1 cellular context compared by ENCODE assay signal in the genomic region with DNA sequence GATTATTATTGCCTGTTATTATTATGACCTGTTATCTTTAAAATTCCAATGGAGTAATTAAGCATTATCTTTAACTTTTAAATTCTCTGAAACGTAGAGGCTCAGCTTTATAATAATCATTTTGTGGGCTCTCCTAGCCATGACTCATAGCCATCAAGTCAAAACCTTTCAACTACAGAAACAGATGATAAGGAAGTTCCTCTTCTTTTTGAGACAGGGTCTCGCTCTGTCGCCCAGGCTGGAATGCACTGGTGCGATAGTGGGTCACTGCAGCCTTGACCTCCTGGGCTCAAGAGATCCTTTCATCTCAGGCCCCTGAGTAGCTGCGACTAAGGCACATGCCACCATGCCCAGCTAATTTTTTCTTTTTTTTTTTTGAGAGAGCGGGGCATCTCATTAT.
TF ChIP-seq lines count a peak whose summit lies in the region.

No MANE protein-coding gene starts in this region.

TF ChIP-seq in K562, 482 proteins besides CTCF, POLR2A, EP300 and RAD21 (continued from another document and continues in another):
- TF ChIP-seq, protein P1, sequence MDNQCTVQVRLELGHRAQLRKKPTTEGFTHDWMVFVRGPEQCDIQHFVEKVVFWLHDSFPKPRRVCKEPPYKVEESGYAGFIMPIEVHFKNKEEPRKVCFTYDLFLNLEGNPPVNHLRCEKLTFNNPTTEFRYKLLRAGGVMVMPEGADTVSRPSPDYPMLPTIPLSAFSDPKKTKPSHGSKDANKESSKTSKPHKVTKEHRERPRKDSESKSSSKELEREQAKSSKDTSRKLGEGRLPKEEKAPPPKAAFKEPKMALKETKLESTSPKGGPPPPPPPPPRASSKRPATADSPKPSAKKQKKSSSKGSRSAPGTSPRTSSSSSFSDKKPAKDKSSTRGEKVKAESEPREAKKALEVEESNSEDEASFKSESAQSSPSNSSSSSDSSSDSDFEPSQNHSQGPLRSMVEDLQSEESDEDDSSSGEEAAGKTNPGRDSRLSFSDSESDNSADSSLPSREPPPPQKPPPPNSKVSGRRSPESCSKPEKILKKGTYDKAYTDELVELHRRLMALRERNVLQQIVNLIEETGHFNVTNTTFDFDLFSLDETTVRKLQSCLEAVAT (IDR thresholded peaks at IDR 0.05), result no peak
- TF ChIP-seq NCOR1 (IDR thresholded peaks at IDR 0.05) (no peak), GATAD2B (IDR thresholded peaks at IDR 0.05; ENCODE audit: borderline replicate concordance) (no peak), KLF1 (tag; IDR thresholded peaks at IDR 0.05) (no peak), HSF4 (CRISPR knock-in tag; IDR thresholded peaks at IDR 0.05; ENCODE audit: borderline replicate concordance) (no peak), FUS (optimal IDR thresholded peaks at IDR 0.05; ENCODE audit: low read depth, low read length) (no peak), SMAD2 (IDR thresholded peaks at IDR 0.05; ENCODE audit: low read depth, low read length) (no peak), SNRNP70 (optimal IDR thresholded peaks at IDR 0.05; ENCODE audit: low read depth, low read length) (no peak), SAP30 (IDR thresholded peaks at IDR 0.05; ENCODE audit: borderline replicate concordance, insufficient read depth, low read depth, low read length, poor library complexity, severe bottlenecking) (no peak), LEF1 (IDR thresholded peaks at IDR 0.05) (no peak), NFYB (IDR thresholded peaks at IDR 0.05; ENCODE audit: extremely low read depth, insufficient read length) (no peak), RBBP5 (IDR thresholded peaks at IDR 0.05; ENCODE audit: borderline replicate concordance, insufficient read depth, low read length, poor library complexity, severe bottlenecking) (no peak), DNMT1 (IDR thresholded peaks at IDR 0.05) (no peak), HDAC8 (tag; IDR thresholded peaks at IDR 0.05) (no peak), CBFA2T2 (conservative IDR thresholded peaks at IDR 0.05) (0 out of 2 replicates have a peak, but pooled peaks have one; percentile 15), CBX1 (IDR thresholded peaks at IDR 0.05; ENCODE audit: low read depth) (no peak), MBD2 (IDR thresholded peaks at IDR 0.05; ENCODE audit: borderline replicate concordance, low read depth) (no peak), RBM25 (IDR thresholded peaks at IDR 0.05; ENCODE audit: low read depth, low read length, severe bottlenecking) (no peak), ZSCAN29 (IDR thresholded peaks at IDR 0.05) (no peak)
- TF ChIP-seq, protein P2, sequence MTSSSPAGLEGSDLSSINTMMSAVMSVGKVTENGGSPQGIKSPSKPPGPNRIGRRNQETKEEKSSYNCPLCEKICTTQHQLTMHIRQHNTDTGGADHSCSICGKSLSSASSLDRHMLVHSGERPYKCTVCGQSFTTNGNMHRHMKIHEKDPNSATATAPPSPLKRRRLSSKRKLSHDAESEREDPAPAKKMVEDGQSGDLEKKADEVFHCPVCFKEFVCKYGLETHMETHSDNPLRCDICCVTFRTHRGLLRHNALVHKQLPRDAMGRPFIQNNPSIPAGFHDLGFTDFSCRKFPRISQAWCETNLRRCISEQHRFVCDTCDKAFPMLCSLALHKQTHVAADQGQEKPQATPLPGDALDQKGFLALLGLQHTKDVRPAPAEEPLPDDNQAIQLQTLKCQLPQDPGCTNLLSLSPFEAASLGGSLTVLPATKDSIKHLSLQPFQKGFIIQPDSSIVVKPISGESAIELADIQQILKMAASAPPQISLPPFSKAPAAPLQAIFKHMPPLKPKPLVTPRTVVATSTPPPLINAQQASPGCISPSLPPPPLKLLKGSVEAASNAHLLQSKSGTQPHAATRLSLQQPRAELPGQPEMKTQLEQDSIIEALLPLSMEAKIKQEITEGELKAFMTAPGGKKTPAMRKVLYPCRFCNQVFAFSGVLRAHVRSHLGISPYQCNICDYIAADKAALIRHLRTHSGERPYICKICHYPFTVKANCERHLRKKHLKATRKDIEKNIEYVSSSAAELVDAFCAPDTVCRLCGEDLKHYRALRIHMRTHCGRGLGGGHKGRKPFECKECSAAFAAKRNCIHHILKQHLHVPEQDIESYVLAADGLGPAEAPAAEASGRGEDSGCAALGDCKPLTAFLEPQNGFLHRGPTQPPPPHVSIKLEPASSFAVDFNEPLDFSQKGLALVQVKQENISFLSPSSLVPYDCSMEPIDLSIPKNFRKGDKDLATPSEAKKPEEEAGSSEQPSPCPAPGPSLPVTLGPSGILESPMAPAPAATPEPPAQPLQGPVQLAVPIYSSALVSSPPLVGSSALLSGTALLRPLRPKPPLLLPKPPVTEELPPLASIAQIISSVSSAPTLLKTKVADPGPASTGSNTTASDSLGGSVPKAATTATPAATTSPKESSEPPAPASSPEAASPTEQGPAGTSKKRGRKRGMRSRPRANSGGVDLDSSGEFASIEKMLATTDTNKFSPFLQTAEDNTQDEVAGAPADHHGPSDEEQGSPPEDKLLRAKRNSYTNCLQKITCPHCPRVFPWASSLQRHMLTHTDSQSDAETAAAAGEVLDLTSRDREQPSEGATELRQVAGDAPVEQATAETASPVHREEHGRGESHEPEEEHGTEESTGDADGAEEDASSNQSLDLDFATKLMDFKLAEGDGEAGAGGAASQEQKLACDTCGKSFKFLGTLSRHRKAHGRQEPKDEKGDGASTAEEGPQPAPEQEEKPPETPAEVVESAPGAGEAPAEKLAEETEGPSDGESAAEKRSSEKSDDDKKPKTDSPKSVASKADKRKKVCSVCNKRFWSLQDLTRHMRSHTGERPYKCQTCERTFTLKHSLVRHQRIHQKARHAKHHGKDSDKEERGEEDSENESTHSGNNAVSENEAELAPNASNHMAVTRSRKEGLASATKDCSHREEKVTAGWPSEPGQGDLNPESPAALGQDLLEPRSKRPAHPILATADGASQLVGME (CRISPR knock-in tag; IDR thresholded peaks at IDR 0.05), result no peak
- TF ChIP-seq, protein P3, sequence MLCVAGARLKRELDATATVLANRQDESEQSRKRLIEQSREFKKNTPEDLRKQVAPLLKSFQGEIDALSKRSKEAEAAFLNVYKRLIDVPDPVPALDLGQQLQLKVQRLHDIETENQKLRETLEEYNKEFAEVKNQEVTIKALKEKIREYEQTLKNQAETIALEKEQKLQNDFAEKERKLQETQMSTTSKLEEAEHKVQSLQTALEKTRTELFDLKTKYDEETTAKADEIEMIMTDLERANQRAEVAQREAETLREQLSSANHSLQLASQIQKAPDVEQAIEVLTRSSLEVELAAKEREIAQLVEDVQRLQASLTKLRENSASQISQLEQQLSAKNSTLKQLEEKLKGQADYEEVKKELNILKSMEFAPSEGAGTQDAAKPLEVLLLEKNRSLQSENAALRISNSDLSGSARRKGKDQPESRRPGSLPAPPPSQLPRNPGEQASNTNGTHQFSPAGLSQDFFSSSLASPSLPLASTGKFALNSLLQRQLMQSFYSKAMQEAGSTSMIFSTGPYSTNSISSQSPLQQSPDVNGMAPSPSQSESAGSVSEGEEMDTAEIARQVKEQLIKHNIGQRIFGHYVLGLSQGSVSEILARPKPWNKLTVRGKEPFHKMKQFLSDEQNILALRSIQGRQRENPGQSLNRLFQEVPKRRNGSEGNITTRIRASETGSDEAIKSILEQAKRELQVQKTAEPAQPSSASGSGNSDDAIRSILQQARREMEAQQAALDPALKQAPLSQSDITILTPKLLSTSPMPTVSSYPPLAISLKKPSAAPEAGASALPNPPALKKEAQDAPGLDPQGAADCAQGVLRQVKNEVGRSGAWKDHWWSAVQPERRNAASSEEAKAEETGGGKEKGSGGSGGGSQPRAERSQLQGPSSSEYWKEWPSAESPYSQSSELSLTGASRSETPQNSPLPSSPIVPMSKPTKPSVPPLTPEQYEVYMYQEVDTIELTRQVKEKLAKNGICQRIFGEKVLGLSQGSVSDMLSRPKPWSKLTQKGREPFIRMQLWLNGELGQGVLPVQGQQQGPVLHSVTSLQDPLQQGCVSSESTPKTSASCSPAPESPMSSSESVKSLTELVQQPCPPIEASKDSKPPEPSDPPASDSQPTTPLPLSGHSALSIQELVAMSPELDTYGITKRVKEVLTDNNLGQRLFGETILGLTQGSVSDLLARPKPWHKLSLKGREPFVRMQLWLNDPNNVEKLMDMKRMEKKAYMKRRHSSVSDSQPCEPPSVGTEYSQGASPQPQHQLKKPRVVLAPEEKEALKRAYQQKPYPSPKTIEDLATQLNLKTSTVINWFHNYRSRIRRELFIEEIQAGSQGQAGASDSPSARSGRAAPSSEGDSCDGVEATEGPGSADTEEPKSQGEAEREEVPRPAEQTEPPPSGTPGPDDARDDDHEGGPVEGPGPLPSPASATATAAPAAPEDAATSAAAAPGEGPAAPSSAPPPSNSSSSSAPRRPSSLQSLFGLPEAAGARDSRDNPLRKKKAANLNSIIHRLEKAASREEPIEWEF (CRISPR knock-in tag; IDR thresholded peaks at IDR 0.05), result no peak
- TF ChIP-seq, protein P4, sequence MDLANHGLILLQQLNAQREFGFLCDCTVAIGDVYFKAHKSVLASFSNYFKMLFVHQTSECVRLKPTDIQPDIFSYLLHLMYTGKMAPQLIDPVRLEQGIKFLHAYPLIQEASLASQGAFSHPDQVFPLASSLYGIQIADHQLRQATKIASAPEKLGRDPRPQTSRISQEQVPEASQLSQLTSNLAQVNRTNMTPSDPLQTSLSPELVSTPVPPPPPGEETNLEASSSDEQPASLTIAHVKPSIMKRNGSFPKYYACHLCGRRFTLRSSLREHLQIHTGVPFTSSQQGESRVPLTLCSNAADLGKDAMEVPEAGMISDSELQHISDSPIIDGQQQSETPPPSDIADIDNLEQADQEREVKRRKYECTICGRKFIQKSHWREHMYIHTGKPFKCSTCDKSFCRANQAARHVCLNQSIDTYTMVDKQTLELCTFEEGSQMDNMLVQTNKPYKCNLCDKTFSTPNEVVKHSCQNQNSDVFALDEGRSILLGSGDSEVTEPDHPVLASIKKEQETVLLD (IDR thresholded peaks at IDR 0.05), result no peak
- TF ChIP-seq, protein P5, sequence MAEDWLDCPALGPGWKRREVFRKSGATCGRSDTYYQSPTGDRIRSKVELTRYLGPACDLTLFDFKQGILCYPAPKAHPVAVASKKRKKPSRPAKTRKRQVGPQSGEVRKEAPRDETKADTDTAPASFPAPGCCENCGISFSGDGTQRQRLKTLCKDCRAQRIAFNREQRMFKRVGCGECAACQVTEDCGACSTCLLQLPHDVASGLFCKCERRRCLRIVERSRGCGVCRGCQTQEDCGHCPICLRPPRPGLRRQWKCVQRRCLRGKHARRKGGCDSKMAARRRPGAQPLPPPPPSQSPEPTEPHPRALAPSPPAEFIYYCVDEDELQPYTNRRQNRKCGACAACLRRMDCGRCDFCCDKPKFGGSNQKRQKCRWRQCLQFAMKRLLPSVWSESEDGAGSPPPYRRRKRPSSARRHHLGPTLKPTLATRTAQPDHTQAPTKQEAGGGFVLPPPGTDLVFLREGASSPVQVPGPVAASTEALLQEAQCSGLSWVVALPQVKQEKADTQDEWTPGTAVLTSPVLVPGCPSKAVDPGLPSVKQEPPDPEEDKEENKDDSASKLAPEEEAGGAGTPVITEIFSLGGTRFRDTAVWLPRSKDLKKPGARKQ (CRISPR knock-in tag; IDR thresholded peaks at IDR 0.05), result no peak
- TF ChIP-seq, protein P6, sequence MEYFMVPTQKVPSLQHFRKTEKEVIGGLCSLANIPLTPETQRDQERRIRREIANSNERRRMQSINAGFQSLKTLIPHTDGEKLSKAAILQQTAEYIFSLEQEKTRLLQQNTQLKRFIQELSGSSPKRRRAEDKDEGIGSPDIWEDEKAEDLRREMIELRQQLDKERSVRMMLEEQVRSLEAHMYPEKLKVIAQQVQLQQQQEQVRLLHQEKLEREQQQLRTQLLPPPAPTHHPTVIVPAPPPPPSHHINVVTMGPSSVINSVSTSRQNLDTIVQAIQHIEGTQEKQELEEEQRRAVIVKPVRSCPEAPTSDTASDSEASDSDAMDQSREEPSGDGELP (CRISPR knock-in tag; IDR thresholded peaks at IDR 0.05; ENCODE audit: borderline replicate concordance), result no peak
- TF ChIP-seq, protein P7, sequence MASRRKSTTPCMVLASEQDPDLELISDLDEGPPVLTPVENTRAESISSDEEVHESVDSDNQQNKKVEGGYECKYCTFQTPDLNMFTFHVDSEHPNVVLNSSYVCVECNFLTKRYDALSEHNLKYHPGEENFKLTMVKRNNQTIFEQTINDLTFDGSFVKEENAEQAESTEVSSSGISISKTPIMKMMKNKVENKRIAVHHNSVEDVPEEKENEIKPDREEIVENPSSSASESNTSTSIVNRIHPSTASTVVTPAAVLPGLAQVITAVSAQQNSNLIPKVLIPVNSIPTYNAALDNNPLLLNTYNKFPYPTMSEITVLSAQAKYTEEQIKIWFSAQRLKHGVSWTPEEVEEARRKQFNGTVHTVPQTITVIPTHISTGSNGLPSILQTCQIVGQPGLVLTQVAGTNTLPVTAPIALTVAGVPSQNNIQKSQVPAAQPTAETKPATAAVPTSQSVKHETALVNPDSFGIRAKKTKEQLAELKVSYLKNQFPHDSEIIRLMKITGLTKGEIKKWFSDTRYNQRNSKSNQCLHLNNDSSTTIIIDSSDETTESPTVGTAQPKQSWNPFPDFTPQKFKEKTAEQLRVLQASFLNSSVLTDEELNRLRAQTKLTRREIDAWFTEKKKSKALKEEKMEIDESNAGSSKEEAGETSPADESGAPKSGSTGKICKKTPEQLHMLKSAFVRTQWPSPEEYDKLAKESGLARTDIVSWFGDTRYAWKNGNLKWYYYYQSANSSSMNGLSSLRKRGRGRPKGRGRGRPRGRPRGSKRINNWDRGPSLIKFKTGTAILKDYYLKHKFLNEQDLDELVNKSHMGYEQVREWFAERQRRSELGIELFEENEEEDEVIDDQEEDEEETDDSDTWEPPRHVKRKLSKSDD (conservative IDR thresholded peaks at IDR 0.05; ENCODE audit: low read length), result no peak
- TF ChIP-seq, protein P8, sequence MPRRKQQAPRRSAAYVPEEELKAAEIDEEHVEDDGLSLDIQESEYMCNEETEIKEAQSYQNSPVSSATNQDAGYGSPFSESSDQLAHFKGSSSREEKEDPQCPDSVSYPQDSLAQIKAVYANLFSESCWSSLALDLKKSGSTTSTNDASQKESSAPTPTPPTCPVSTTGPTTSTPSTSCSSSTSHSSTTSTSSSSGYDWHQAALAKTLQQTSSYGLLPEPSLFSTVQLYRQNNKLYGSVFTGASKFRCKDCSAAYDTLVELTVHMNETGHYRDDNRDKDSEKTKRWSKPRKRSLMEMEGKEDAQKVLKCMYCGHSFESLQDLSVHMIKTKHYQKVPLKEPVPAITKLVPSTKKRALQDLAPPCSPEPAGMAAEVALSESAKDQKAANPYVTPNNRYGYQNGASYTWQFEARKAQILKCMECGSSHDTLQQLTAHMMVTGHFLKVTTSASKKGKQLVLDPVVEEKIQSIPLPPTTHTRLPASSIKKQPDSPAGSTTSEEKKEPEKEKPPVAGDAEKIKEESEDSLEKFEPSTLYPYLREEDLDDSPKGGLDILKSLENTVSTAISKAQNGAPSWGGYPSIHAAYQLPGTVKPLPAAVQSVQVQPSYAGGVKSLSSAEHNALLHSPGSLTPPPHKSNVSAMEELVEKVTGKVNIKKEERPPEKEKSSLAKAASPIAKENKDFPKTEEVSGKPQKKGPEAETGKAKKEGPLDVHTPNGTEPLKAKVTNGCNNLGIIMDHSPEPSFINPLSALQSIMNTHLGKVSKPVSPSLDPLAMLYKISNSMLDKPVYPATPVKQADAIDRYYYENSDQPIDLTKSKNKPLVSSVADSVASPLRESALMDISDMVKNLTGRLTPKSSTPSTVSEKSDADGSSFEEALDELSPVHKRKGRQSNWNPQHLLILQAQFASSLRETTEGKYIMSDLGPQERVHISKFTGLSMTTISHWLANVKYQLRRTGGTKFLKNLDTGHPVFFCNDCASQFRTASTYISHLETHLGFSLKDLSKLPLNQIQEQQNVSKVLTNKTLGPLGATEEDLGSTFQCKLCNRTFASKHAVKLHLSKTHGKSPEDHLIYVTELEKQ (CRISPR knock-in tag; IDR thresholded peaks at IDR 0.05), result no peak
